In the genomic region with DNA sequence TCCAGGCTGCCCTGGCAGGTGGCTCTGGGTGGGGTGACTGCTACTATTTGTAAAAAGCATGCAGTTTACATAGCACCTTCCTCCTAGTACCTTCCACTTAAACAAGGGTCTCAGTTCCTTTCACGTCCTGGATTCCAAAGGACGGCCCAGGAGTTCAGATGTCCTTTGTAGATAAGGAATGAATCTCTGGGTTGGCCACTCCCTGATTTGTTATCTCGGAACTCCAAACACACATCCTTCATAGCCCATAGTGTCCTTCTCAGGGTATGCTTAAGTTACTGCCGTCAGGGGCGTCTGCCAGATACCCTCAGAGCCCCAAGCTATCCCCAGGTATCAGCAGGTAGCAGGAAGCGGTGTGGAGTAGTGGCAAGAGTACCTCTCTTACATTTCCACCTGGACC, we compare ENCODE assay signal across 1 cellular context.
TF ChIP-seq lines count a peak whose summit lies in the region.

No MANE protein-coding gene starts in this region.

TF ChIP-seq in K562, 482 proteins besides CTCF, POLR2A, EP300 and RAD21 (continued from another document):
- TF ChIP-seq, protein P1, sequence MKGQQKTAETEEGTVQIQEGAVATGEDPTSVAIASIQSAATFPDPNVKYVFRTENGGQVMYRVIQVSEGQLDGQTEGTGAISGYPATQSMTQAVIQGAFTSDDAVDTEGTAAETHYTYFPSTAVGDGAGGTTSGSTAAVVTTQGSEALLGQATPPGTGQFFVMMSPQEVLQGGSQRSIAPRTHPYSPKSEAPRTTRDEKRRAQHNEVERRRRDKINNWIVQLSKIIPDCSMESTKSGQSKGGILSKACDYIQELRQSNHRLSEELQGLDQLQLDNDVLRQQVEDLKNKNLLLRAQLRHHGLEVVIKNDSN (CRISPR knock-in tag; IDR thresholded peaks at IDR 0.05), result no peak
